18 cellular contexts compared by ENCODE assay signal in genomic region chr18:54116541-54117257, GRCh38.
A peak's percentile ranks its signal among the peaks of the same experiment; 100 is the strongest.
DNase-seq lines count a peak whose midpoint lies in the region; ATAC-seq, FAIRE-seq and TF ChIP-seq lines count a peak whose summit lies in the region.
"Had no signal": no experiment of that assay in that cellular context is flagged by ENCODE, and none has a peak within 500 bp of the region (broad histone marks: within the 10 kb centered on the region; RNA-seq: fewer than 3 reads in every experiment).

No MANE protein-coding gene starts in this region.

- WGBS in H9 (ENCODE audit: extremely low coverage, insufficient read length, low lambda C conversion rate) = no CpG with 5 or more reads among the region's 3 CpGs
- WGBS in HepG2 (ENCODE audit: low lambda C conversion rate) = 7% methylated on average over 3 of the region's 3 CpGs
- WGBS in spleen, 5 donors = 70 to 82% (median 77%) methylated on average over 3 of the region's 3 CpGs

- H3K4me1 Mint-ChIP-seq in H9 = peaks cover 36 to 37% of the 10 kb centered on the region in 2 experiments

- no peak overlapping the region for H2AFZ ChIP-seq in H9 (ENCODE audit: low read length)
- H2AFZ ChIP-seq in HepG2 (ENCODE audit: low read length) = no peak overlapping the region

- no peak overlapping the region for H3K4ac ChIP-seq in H9 (ENCODE audit: low read depth, low read length)

- peak overlapping the region in 2 of 3 experiments; percentile 52 to 53; a peak in 3 of 7 replicates for H3K27ac Mint-ChIP-seq in H9
- H3K27ac Mint-ChIP-seq: CD4-positive, alpha-beta T cell had no signal

- H4K8ac ChIP-seq in H9 (replicated peaks; ENCODE audit: insufficient read length, low read depth, low read length) = no peak overlapping the region

- H3K4me1 ChIP-seq in H9 (ENCODE audit: insufficient read depth, low read length) = peaks cover 2% of the 10 kb centered on the region; the same call in 1 of the 2 replicates
- H3K4me1 ChIP-seq in adipocyte (ENCODE audit: control insufficient read depth, insufficient read depth, low read length) = peaks cover 23% of the 10 kb centered on the region
- H3K4me1 ChIP-seq in HepG2 (ENCODE audit: insufficient read depth, low read length) = no peaks in the 10 kb centered on the region
- peaks cover 0 to 6% (median 0%) of the 10 kb centered on the region in 6 donors for H3K4me1 ChIP-seq in spleen
- H3K4me1 ChIP-seq: A549, Caco-2 had no signal

- TF ChIP-seq CTCF in H9 (conservative IDR thresholded peaks at IDR 0.05) (no peak), fibroblast of the aortic adventitia (IDR thresholded peaks at IDR 0.05; ENCODE audit: insufficient read depth, low read length) (no peak), HepG2 (CRISPR knock-in tag; IDR thresholded peaks at IDR 0.05) (no peak), spleen (IDR thresholded peaks at IDR 0.05 in 8 of 11, conservative IDR thresholded peaks at IDR 0.05 in 3 of 11) (no peak)

- H2BK12ac ChIP-seq in H9 (ENCODE audit: insufficient read length, low read depth, low read length) = no peak overlapping the region

- no peak overlapping the region for H4K5ac ChIP-seq in H9 (ENCODE audit: insufficient read length, low read depth, low read length)

- no peak overlapping the region for H3K23ac ChIP-seq in H9 (ENCODE audit: insufficient read length, low read depth, low read length)

- H3K79me2 ChIP-seq in H9 (ENCODE audit: insufficient read depth, low read length) = no peaks in the 10 kb centered on the region
- no peaks in the 10 kb centered on the region for H3K79me2 ChIP-seq in HepG2 (ENCODE audit: insufficient read depth, low read length)

- CTCF ChIA-PET in HepG2 (lab: Yijun Ruan, JAX; ENCODE audit: low intra/inter-chr PET ratio, low total read pairs) = no interaction called here

- H4K20me1 ChIP-seq in H9 (ENCODE audit: control insufficient read depth, insufficient read depth, insufficient read length) (no peaks in the 10 kb centered on the region), HepG2 (ENCODE audit: insufficient read depth, low read length) (no peaks in the 10 kb centered on the region)

- H3K4me3 Mint-ChIP-seq in H9 = no peak overlapping the region
- H3K4me3 Mint-ChIP-seq: CD4-positive, alpha-beta T cell had no signal

- H2AK5ac ChIP-seq in H9 (ENCODE audit: insufficient read length, low read length) = no peak overlapping the region

- peaks cover 0 to 6% of the 10 kb centered on the region in 2 experiments; a peak in 3 of 5 replicates for H3K9me3 Mint-ChIP-seq in H9
- H3K9me3 Mint-ChIP-seq: CD4-positive, alpha-beta T cell had no signal

- H3K36me3 ChIP-seq in adipocyte (ENCODE audit: control insufficient read depth, insufficient read depth, low read length, severe bottlenecking) (no peaks in the 10 kb centered on the region), HepG2 (replicated peaks in 1 of 2; ENCODE audit: control insufficient read depth in 1 of 2, insufficient read depth in 2 of 2, low read length in 2 of 2) (no peaks in the 10 kb centered on the region), spleen (no peaks in the 10 kb centered on the region)

- no peak overlapping the region for H3K18ac ChIP-seq in H9 (ENCODE audit: insufficient read length, low read depth, low read length)

- H3K27me3 ChIP-seq in H9 (ENCODE audit: insufficient read depth, low read length) = no peaks in the 10 kb centered on the region
- H3K27me3 ChIP-seq in adipocyte (replicated peaks; ENCODE audit: control insufficient read depth, insufficient read depth, low read length) = no peaks in the 10 kb centered on the region
- H3K27me3 ChIP-seq in HepG2 (ENCODE audit: control insufficient read depth in 1 of 2, insufficient read depth in 2 of 2, low read length in 2 of 2) = no peaks in the 10 kb centered on the region
- no peaks in the 10 kb centered on the region for H3K27me3 ChIP-seq in spleen (replicated peaks in 1 of 7)

- no peak overlapping the region for H3K14ac ChIP-seq in H9 (ENCODE audit: insufficient read depth, low read length)

- intact Hi-C loops in HepG2 (cut with micrococcal nuclease; ENCODE audit: unreplicated experiment) = no loop called here
- intact Hi-C loops in spleen (cut with DNase I; ENCODE audit: low total_unique reads) = loop anchor here (10.0 kb wide), 1 partner anchor 552 kb away; no protein-coding TSS in a partner anchor

- DNase-seq in H9 (no peak), adipocyte (ENCODE audit: low read depth) (peak; percentile 43), fibroblast of the aortic adventitia (ENCODE audit: low read depth) (peak; percentile 59), HepG2 (ENCODE audit: low spot score) (no peak), NCI-H2171 (lab: John Stamatoyannopoulos, UW) (no peak), spleen (no peak), germinal center (ENCODE audit: low spot score) (no peak), NCI-H1048 (lab: John Stamatoyannopoulos, UW) (no peak)
- DNase-seq: Caco-2; CD4-positive, alpha-beta T cell; HCEC 1CT; Karpas-422; NCI-H1436; NCI-H1930; NCI-H526; Right ventricle myocardium superior had no signal

- in situ Hi-C loops in HepG2 (cut with HindIII; ENCODE audit: extremely low pct_ligation_motif_present, low pct_unique_long_range_greater_than_20kb) = loop anchor here (25.0 kb wide), 1 partner anchor 204 kb away; no protein-coding TSS in a partner anchor

- POLR2A ChIA-PET in HepG2 (lab: Yijun Ruan, JAX) = no interaction called here

- no peaks in the 10 kb centered on the region for H3K79me1 ChIP-seq in H9 (ENCODE audit: insufficient read depth, low read depth, low read length, poor library complexity, severe bottlenecking)

- no peak overlapping the region for H2BK120ac ChIP-seq in H9 (ENCODE audit: low read depth, low read length, poor library complexity, severe bottlenecking)

- H4K91ac ChIP-seq in H9 (ENCODE audit: insufficient read length, low read depth, low read length) = no peak overlapping the region

- no peak overlapping the region for H2BK15ac ChIP-seq in H9 (ENCODE audit: low read depth, low read length)

- no TSS peak for BruUV-seq in HepG2 (replicated peaks; lab: Mats Ljungman, UMichigan)

- TF ChIP-seq POLR2A in HepG2 (IDR thresholded peaks at IDR 0.05; ENCODE audit: insufficient read depth in 1 of 2, low read depth in 2 of 2, low read length in 2 of 2) = no peak
- TF ChIP-seq POLR2A in spleen (IDR thresholded peaks at IDR 0.05) = no peak

- H3T11ph ChIP-seq in H9 (ENCODE audit: low read length) = no peak overlapping the region

- ATAC-seq in HepG2 = peak; percentile 27; the same call in 1 of the 3 replicates
- ATAC-seq: A549 had no signal

- no peak overlapping the region for H3K27ac ChIP-seq in H9 (ENCODE audit: insufficient read length, low read depth, low read length)
- H3K27ac ChIP-seq in HepG2 (ENCODE audit: extremely low read length, insufficient read depth, low read length) = no peak overlapping the region
- no peak overlapping the region for H3K27ac ChIP-seq in spleen
- H3K27ac ChIP-seq: A549 had no signal

- H3K4me3 ChIP-seq in adipocyte (ENCODE audit: low read length) (no peak overlapping the region), fibroblast of the aortic adventitia (ENCODE audit: low read depth, low read length) (no peak overlapping the region), HepG2 (replicated peaks in 1 of 3; ENCODE audit: insufficient read depth in 1 of 3, low read depth in 2 of 3, low read length in 3 of 3) (no peak overlapping the region), spleen (no peak overlapping the region)
- H3K4me3 ChIP-seq: A549 had no signal

- H3K4me2 ChIP-seq in H9 (ENCODE audit: insufficient read depth, insufficient read length, low read length) (no peak overlapping the region), HepG2 (ENCODE audit: low read depth, low read length) (no peak overlapping the region)
- H3K4me2 ChIP-seq: A549 had no signal

- no peak overlapping the region for H2BK20ac ChIP-seq in H9 (ENCODE audit: low read depth, low read length, poor library complexity, severe bottlenecking)

- no peaks in the 10 kb centered on the region for H3K27me3 Mint-ChIP-seq in H9 (ENCODE audit: low read depth)

- H3K56ac ChIP-seq in H9 (ENCODE audit: insufficient read length, low read depth, low read length) = no peak overlapping the region

- no peak for FAIRE-seq in HepG2 (lab: Jason Lieb, UNC)
- FAIRE-seq: A549, G401.6 had no signal

- TF ChIP-seq EP300 in HepG2 (IDR thresholded peaks at IDR 0.05; ENCODE audit: low read depth in 2 of 2, low read length in 2 of 2) (no peak), HepG2 (CRISPR knock-in tag; IDR thresholded peaks at IDR 0.05; ENCODE audit: borderline replicate concordance) (no peak)

- no peaks in the 10 kb centered on the region for H3K9me3 ChIP-seq in H9 (ENCODE audit: control insufficient read depth, low read depth, low read length)
- H3K9me3 ChIP-seq in adipocyte (ENCODE audit: control insufficient read depth, low read length) = no peaks in the 10 kb centered on the region
- no peaks in the 10 kb centered on the region for H3K9me3 ChIP-seq in HepG2 (ENCODE audit: low read length)
- H3K9me3 ChIP-seq in spleen = no peaks in the 10 kb centered on the region
- H3K9me3 ChIP-seq: A549, Caco-2 had no signal

- no peak for TF ChIP-seq RAD21 in HepG2 (CRISPR knock-in tag; IDR thresholded peaks at IDR 0.05)

- no peaks in the 10 kb centered on the region for H3K23me2 ChIP-seq in H9 (ENCODE audit: insufficient read length, low read depth, low read length, poor library complexity, severe bottlenecking)

- H3K9ac ChIP-seq in H9 (ENCODE audit: extremely low read depth, insufficient read length, low read length) (no peak overlapping the region), adipocyte (ENCODE audit: low read length) (no peak overlapping the region), HepG2 (ENCODE audit: insufficient read depth, low read depth, low read length) (no peak overlapping the region)

- H2BK5ac ChIP-seq in H9 (ENCODE audit: insufficient read length, low read length) = no peak overlapping the region

- peaks cover 0 to 5% (median 0%) of the 10 kb centered on the region in 3 experiments; a peak in 1 of 7 replicates for H3K36me3 Mint-ChIP-seq in H9 (ENCODE audit: insufficient read depth in 1 of 3, low read depth in 3 of 3)

TF ChIP-seq in HepG2, 621 proteins besides CTCF, POLR2A, EP300 and RAD21 (continues in another document):
- TF ChIP-seq ZNF691 (CRISPR knock-in tag; IDR thresholded peaks at IDR 0.05; ENCODE audit: borderline replicate concordance, low read depth) (no peak), NKX3-1 (CRISPR knock-in tag; IDR thresholded peaks at IDR 0.05) (no peak), CEBPG (CRISPR knock-in tag; IDR thresholded peaks at IDR 0.05) (peak; percentile 39; the same call in 1 of the 2 replicates), ZNF292 (CRISPR knock-in tag; IDR thresholded peaks at IDR 0.05; ENCODE audit: borderline replicate concordance, low read depth) (no peak), CEBPB (IDR thresholded peaks at IDR 0.05; ENCODE audit: borderline replicate concordance, low read depth, low read length) (peak; percentile 90)

Comparison
In these comparisons a context has a peak if more than half of its experiments do, and no peak if none do; other contexts are left out.
1. DNase-seq: peak in adipocyte (single experiment) and fibroblast of the aortic adventitia (single experiment); none in H9 (single experiment), HepG2 (single experiment), NCI-H2171 (single experiment), spleen (single experiment), germinal center (single experiment) and NCI-H1048 (single experiment).